ENCODE assay signal across 25 cellular contexts in genomic region chr7:136294977-136295376, GRCh38.
DNase-seq lines count a peak whose midpoint lies in the region; ATAC-seq and TF ChIP-seq lines count a peak whose summit lies in the region.
"Had no signal": no experiment of that assay in that cellular context is flagged by ENCODE, and none has a peak within 500 bp of the region (broad histone marks: within the 10 kb centered on the region; RNA-seq: fewer than 3 reads in every experiment).

No MANE protein-coding gene starts in this region.

- no peaks in the 10 kb centered on the region for H3K79me2 ChIP-seq in PC-9 (ENCODE audit: low read depth)

- TF ChIP-seq POLR2A in upper lobe of left lung (IDR thresholded peaks at IDR 0.05), result no peak

- H3K9me3 ChIP-seq in PC-9 (ENCODE audit: insufficient read depth, low read depth), result no peaks in the 10 kb centered on the region
- H3K9me3 ChIP-seq in upper lobe of left lung, result no peaks in the 10 kb centered on the region
- H3K9me3 ChIP-seq: stomach had no signal

- no peak overlapping the region for H3K27ac ChIP-seq in PC-9
- H3K27ac ChIP-seq in upper lobe of left lung, result no peak overlapping the region
- H3K27ac ChIP-seq: foreskin keratinocyte, GM23248, stomach, transverse colon had no signal

- no peak overlapping the region for H3K4me2 ChIP-seq in PC-9
- H3K4me2 ChIP-seq: SK-N-SH had no signal

- H4K20me1 ChIP-seq in PC-9 (ENCODE audit: insufficient read depth), result no peaks in the 10 kb centered on the region

- H3K27me3 ChIP-seq in PC-9 (ENCODE audit: insufficient read depth, low read depth), result no peaks in the 10 kb centered on the region
- H3K27me3 ChIP-seq in upper lobe of left lung, result no peaks in the 10 kb centered on the region
- H3K27me3 ChIP-seq: foreskin keratinocyte, stomach, transverse colon had no signal

- TF ChIP-seq CTCF in GM12872 (IDR thresholded peaks at IDR 0.05; ENCODE audit: insufficient read depth, low read depth, low read length) (peak; percentile 53; the same call in 2 of the 3 replicates), PC-9 (conservative IDR thresholded peaks at IDR 0.05) (peak; percentile 52), progenitor cell of endocrine pancreas (IDR thresholded peaks at IDR 0.05; ENCODE audit: unreplicated experiment) (peak; percentile 15), upper lobe of left lung (IDR thresholded peaks at IDR 0.05) (no peak)

- no peaks in the 10 kb centered on the region for H3K4me1 ChIP-seq in PC-9 (replicated peaks; ENCODE audit: insufficient read depth)
- no peaks in the 10 kb centered on the region for H3K4me1 ChIP-seq in upper lobe of left lung
- H3K4me1 ChIP-seq: foreskin keratinocyte, stomach, transverse colon had no signal

- DNase-seq in PC-9, result peak in 1 of 2 experiments; percentile 2
- DNase-seq in progenitor cell of endocrine pancreas (ENCODE audit: low spot score, unreplicated experiment), result no peak
- no peak for DNase-seq in hippocampal formation (lab: John Stamatoyannopoulos, UW)
- no peak for DNase-seq in upper lobe of left lung
- DNase-seq in NCI-H510A treated with DMSO at 0.1 percent for 48 hours (lab: John Stamatoyannopoulos, UW), result no peak
- DNase-seq: activated CD8-positive, alpha-beta T cell treated with anti-CD3 and anti-CD28 coated beads, Interleukin-2, amount 10 ng/mL, durations not matched to agents 7 days and 5 days; activated T-cell treated with anti-CD3 and anti-CD28 coated beads, Interleukin-2, amount 50 U/mL, for 24 hours; AML-193; cerebellar nuclear complex; COR-L47; erythroblast; foreskin keratinocyte; GM23248; mammary epithelial cell; NCI-H146; occipital lobe; retina; SK-N-SH; stimulated activated CD4-positive, alpha-beta T cell treated with anti-CD3 and anti-CD28 coated beads, Interleukin-4, amount 100 ng/mL, for 4 hours; stomach; transverse colon had no signal

- peak; percentile 46 for ATAC-seq in HG03469 (IDR thresholded peaks at IDR 0.05; ENCODE audit: unreplicated experiment)
- ATAC-seq in upper lobe of left lung (ENCODE audit: low FRiP score in 2 of 2), result no peak
- ATAC-seq: activated CD4-positive, CD25-positive, alpha-beta regulatory T cell treated with anti-CD3 and anti-CD28 coated beads, Interleukin-2, amount 50 U/mL, for 24 hours; activated CD8-positive, alpha-beta T cell treated with anti-CD3 and anti-CD28 coated beads, Interleukin-2, amount 10 ng/mL, durations not matched to agents 7 days and 5 days; activated naive CD4-positive, alpha-beta T cell treated with anti-CD3 and anti-CD28 coated beads, Interleukin-2, amount 50 U/mL, for 72 hours; foreskin keratinocyte had no signal

- TF ChIP-seq EP300 in upper lobe of left lung (IDR thresholded peaks at IDR 0.05), result no peak

- no peak overlapping the region for H3K4me3 Mint-ChIP-seq in progenitor cell of endocrine pancreas (ENCODE audit: low read depth)
- H3K4me3 Mint-ChIP-seq: activated CD8-positive, alpha-beta T cell treated with anti-CD3 and anti-CD28 coated beads, Interleukin-2, amount 10 ng/mL, durations not matched to agents 7 days and 5 days; activated T-cell treated with anti-CD3 and anti-CD28 coated beads, Interleukin-2, amount 50 U/mL, for 24 hours had no signal

- intact Hi-C loops in PC-9 (cut with micrococcal nuclease; ENCODE audit: unreplicated experiment), result no loop called here

- H3K9me3 Mint-ChIP-seq in progenitor cell of endocrine pancreas (ENCODE audit: low read depth), result no peaks in the 10 kb centered on the region

- no peaks in the 10 kb centered on the region for H3K27me3 Mint-ChIP-seq in progenitor cell of endocrine pancreas
- H3K27me3 Mint-ChIP-seq: activated T-cell treated with anti-CD3 and anti-CD28 coated beads, Interleukin-2, amount 50 U/mL, for 24 hours had no signal

- H3K9me2 ChIP-seq in PC-9 (ENCODE audit: insufficient read depth), result no peaks in the 10 kb centered on the region
- H3K9me2 ChIP-seq: SK-N-SH had no signal

- BruUV-seq in PC-9 (replicated peaks; lab: Mats Ljungman, UMichigan), result no TSS peak

- peaks cover 1% of the 10 kb centered on the region for H3K4me1 Mint-ChIP-seq in progenitor cell of endocrine pancreas (ENCODE audit: low read depth)

- WGBS in upper lobe of left lung, 2 donors, result 100% methylated on average over 1 of the region's 1 CpG

- H3K4me3 ChIP-seq in PC-9 (no peak overlapping the region), upper lobe of left lung (no peak overlapping the region)
- H3K4me3 ChIP-seq: GM23248, stomach, transverse colon had no signal

- H3F3A ChIP-seq in PC-9 (ENCODE audit: insufficient read depth, low read depth), result no peaks in the 10 kb centered on the region

- no peak overlapping the region for H3K27ac Mint-ChIP-seq in progenitor cell of endocrine pancreas
- H3K27ac Mint-ChIP-seq: activated CD8-positive, alpha-beta T cell treated with anti-CD3 and anti-CD28 coated beads, Interleukin-2, amount 10 ng/mL, durations not matched to agents 7 days and 5 days; activated naive CD4-positive, alpha-beta T cell treated with anti-CD3 and anti-CD28 coated beads, Interleukin-2, amount 50 U/mL, for 72 hours; activated T-cell treated with anti-CD3 and anti-CD28 coated beads, Interleukin-2, amount 50 U/mL, for 24 hours had no signal

- H3K36me3 ChIP-seq in PC-9 (ENCODE audit: low read depth) (no peaks in the 10 kb centered on the region), upper lobe of left lung (no peaks in the 10 kb centered on the region)
- H3K36me3 ChIP-seq: stomach, transverse colon had no signal

- no peak overlapping the region for H2AFZ ChIP-seq in PC-9
- H2AFZ ChIP-seq: GM23248 had no signal

- CTCF ChIA-PET in PC-9 (lab: Charles Lee), result no interaction called here

- POLR2A ChIA-PET in PC-9 (lab: Charles Lee; ENCODE audit: unreplicated experiment), result no interaction called here

- no peaks in the 10 kb centered on the region for H3K36me3 Mint-ChIP-seq in progenitor cell of endocrine pancreas (ENCODE audit: insufficient read depth)
- H3K36me3 Mint-ChIP-seq: activated naive CD4-positive, alpha-beta T cell treated with anti-CD3 and anti-CD28 coated beads, Interleukin-2, amount 50 U/mL, for 72 hours had no signal

Comparison
In these comparisons a context has a peak if more than half of its experiments do, and no peak if none do; other contexts are left out.
1. CTCF ChIP-seq: peak in GM12872 (single experiment), PC-9 (single experiment) and progenitor cell of endocrine pancreas (single experiment); none in upper lobe of left lung (0 of 6).